Comparison of ENCODE assay signal across 22 cellular contexts in genomic region chr18:27447930-27448329, GRCh38.
"Had no signal": no experiment of that assay in that cellular context is flagged by ENCODE, and none has a peak within 500 bp of the region (broad histone marks: within the 10 kb centered on the region; RNA-seq: fewer than 3 reads in every experiment).

No MANE protein-coding gene starts in this region.

- H3K36me3 ChIP-seq: cardiac muscle cell, left lung, prostate gland, right atrium auricular region, stomach, upper lobe of right lung had no signal

- H3K4me3 Mint-ChIP-seq: activated B cell treated with CpG ODN at 0.5 μM for 24 hours; activated CD4-positive, alpha-beta memory T cell treated with anti-CD3 and anti-CD28 coated beads for 36 hours; activated naive CD8-positive, alpha-beta T cell treated with anti-CD3 and anti-CD28 coated beads for 36 hours; dendritic cell treated with granulocyte-macrophage colony-stimulating factor and Interleukin-4, amounts not matched to agents 40 ng/mL and 50 ng/mL, for 4 days; effector memory CD8-positive, alpha-beta T cell; mesothelial cell of epicardium had no signal

- ATAC-seq: effector memory CD8-positive, alpha-beta T cell; foreskin keratinocyte; left lung; upper lobe of right lung had no signal

- H3K27ac Mint-ChIP-seq: activated B cell treated with CpG ODN at 0.5 μM for 24 hours; activated CD4-positive, alpha-beta memory T cell treated with anti-CD3 and anti-CD28 coated beads for 36 hours; activated naive CD8-positive, alpha-beta T cell treated with anti-CD3 and anti-CD28 coated beads for 36 hours; dendritic cell treated with granulocyte-macrophage colony-stimulating factor and Interleukin-4, amounts not matched to agents 40 ng/mL and 50 ng/mL, for 4 days; effector memory CD8-positive, alpha-beta T cell; mesothelial cell of epicardium had no signal

- H3K27ac ChIP-seq: cardiac muscle cell, epithelial cell of prostate, foreskin keratinocyte, left lung, prostate gland, right atrium auricular region, stomach, testis, upper lobe of right lung had no signal

- H3K9me3 ChIP-seq: prostate gland, testis had no signal

- H3K4me1 ChIP-seq: foreskin keratinocyte, left lung, prostate gland, right atrium auricular region, stomach, testis, upper lobe of right lung had no signal

- H3K27me3 ChIP-seq: cardiac muscle cell, foreskin keratinocyte, left lung, right atrium auricular region, stomach, testis, upper lobe of right lung had no signal

- H3K9me3 Mint-ChIP-seq: effector memory CD8-positive, alpha-beta T cell had no signal

- H3K27me3 Mint-ChIP-seq: activated B cell treated with CpG ODN at 0.5 μM for 24 hours; activated CD4-positive, alpha-beta memory T cell treated with anti-CD3 and anti-CD28 coated beads for 36 hours; activated naive CD8-positive, alpha-beta T cell treated with anti-CD3 and anti-CD28 coated beads for 36 hours; dendritic cell treated with granulocyte-macrophage colony-stimulating factor and Interleukin-4, amounts not matched to agents 40 ng/mL and 50 ng/mL, for 4 days; effector memory CD8-positive, alpha-beta T cell had no signal

- H3K36me3 Mint-ChIP-seq: activated CD4-positive, alpha-beta memory T cell treated with anti-CD3 and anti-CD28 coated beads for 36 hours; activated naive CD8-positive, alpha-beta T cell treated with anti-CD3 and anti-CD28 coated beads for 36 hours had no signal

- DNase-seq: activated B cell treated with CpG ODN at 0.5 μM for 24 hours; activated CD4-positive, alpha-beta memory T cell treated with anti-CD3 and anti-CD28 coated beads for 36 hours; activated CD4-positive, alpha-beta T cell treated with anti-CD3 and anti-CD28 coated beads for 4 hours; activated naive CD4-positive, alpha-beta T cell; activated naive CD8-positive, alpha-beta T cell treated with anti-CD3 and anti-CD28 coated beads for 36 hours; activated T-cell treated with anti-CD3 and anti-CD28 coated beads for 4 hours; amniotic stem cell; effector memory CD8-positive, alpha-beta T cell; foreskin keratinocyte; left lung; stimulated activated CD4-positive, alpha-beta T cell treated with anti-CD3 and anti-CD28 coated beads, Interleukin-15, amount 100 ng/mL, for 24 hours; stimulated activated CD4-positive, alpha-beta T cell treated with anti-CD3 and anti-CD28 coated beads, Interleukin-2, amount 100 ng/mL, for 48 hours; stomach; testis; upper lobe of right lung had no signal

- H3K4me3 ChIP-seq: cardiac muscle cell, left lung, prostate gland, right atrium auricular region, stomach, testis, upper lobe of right lung had no signal

- H3K4me1 Mint-ChIP-seq: activated B cell treated with CpG ODN at 0.5 μM for 24 hours; activated naive CD8-positive, alpha-beta T cell treated with anti-CD3 and anti-CD28 coated beads for 36 hours; mesothelial cell of epicardium had no signal

- FAIRE-seq: keratinocyte had no signal
